Comparison of ENCODE assay signal across 8 cellular contexts in genomic region chr3:146469206-146470017, GRCh38. TPM values are rescaled to one million over a fixed set of nuclear protein-coding genes. Genes with fewer than 3 reads are reported as not detected.
DNase-seq lines count a peak whose midpoint lies in the region; ATAC-seq lines count a peak whose summit lies in the region.

PLSCR2 (minus strand) TSS chr3:146469561; CDS start chr3:146459904, 9,657 bp downstream.

- H3K27ac Mint-ChIP-seq in CD4-positive, CD25-positive, alpha-beta regulatory T cell, result peak within 1 kb of the TSS; percentile 52 to 55 (median 52)

- no peaks in the 10 kb centered on the region for H3K27me3 ChIP-seq in CD4-positive, CD25-positive, alpha-beta regulatory T cell (ENCODE audit: control insufficient read depth, insufficient read depth, low read length)

- peaks cover 5% of the 10 kb centered on the region for H3K4me1 ChIP-seq in CD4-positive, CD25-positive, alpha-beta regulatory T cell (ENCODE audit: control insufficient read depth, insufficient read depth, low read length, poor library complexity, severe bottlenecking)

- ATAC-seq in CD4-positive, CD25-positive, alpha-beta regulatory T cell (ENCODE audit: low read depth in 2 of 2), result peak; percentile 88
- ATAC-seq in GM19397 (IDR thresholded peaks at IDR 0.05; ENCODE audit: unreplicated experiment) (peak; percentile 99), HG03571 (IDR thresholded peaks at IDR 0.05; ENCODE audit: unreplicated experiment) (peak; percentile 98), left lobe of liver (peak; percentile 98)

- DNase-seq in CD4-positive, CD25-positive, alpha-beta regulatory T cell, result peak; percentile 56 to 85 (median 70)
- DNase-seq in activated CD4-positive, CD25-positive, alpha-beta regulatory T cell (lab: John Stamatoyannopoulos, UW), result peak; percentile 7 to 38 (median 33)
- peak; percentile 68 for DNase-seq in central memory CD4-positive, alpha-beta T cell
- DNase-seq in left lobe of liver (ENCODE audit: low spot score) (peak; percentile 77), occipital lobe (lab: John Stamatoyannopoulos, UW) (no peak)
- DNase-seq in stimulated activated CD4-positive, alpha-beta T cell treated with anti-CD3 and anti-CD28 coated beads, TNF-alpha, amount 100 ng/mL, for 1 hour (ENCODE audit: low read depth in 3 of 3, low spot score in 1 of 3), result peak; percentile 10 to 55 (median 42)

- H3K9me3 Mint-ChIP-seq in CD4-positive, CD25-positive, alpha-beta regulatory T cell, result peaks cover 0 to 2% (median 0%) of the 10 kb centered on the region in 7 donors

- no peaks in the 10 kb centered on the region for H3K36me3 ChIP-seq in CD4-positive, CD25-positive, alpha-beta regulatory T cell (ENCODE audit: control insufficient read depth, insufficient read depth, low read length)

- peak within 1 kb of the TSS; percentile 43 to 89 (median 84) for H3K4me3 Mint-ChIP-seq in CD4-positive, CD25-positive, alpha-beta regulatory T cell

- H3K4me1 Mint-ChIP-seq in CD4-positive, CD25-positive, alpha-beta regulatory T cell, result peaks cover 0 to 17% (median 5%) of the 10 kb centered on the region in 4 donors

- no peaks in the 10 kb centered on the region for H3K9me3 ChIP-seq in CD4-positive, CD25-positive, alpha-beta regulatory T cell (ENCODE audit: control insufficient read depth in 2 of 2, low read length in 2 of 2)

- peak within 1 kb of the TSS; percentile 50 for H3K27ac ChIP-seq in CD4-positive, CD25-positive, alpha-beta regulatory T cell (ENCODE audit: insufficient read depth, low read length, poor library complexity, severe bottlenecking)

- no peaks in the 10 kb centered on the region for H3K36me3 Mint-ChIP-seq in CD4-positive, CD25-positive, alpha-beta regulatory T cell

- H3K4me3 ChIP-seq in CD4-positive, CD25-positive, alpha-beta regulatory T cell (ENCODE audit: low read depth, low read length), result peak within 1 kb of the TSS; percentile 72

- H3K27me3 Mint-ChIP-seq in CD4-positive, CD25-positive, alpha-beta regulatory T cell, result peaks cover 4% of the 10 kb centered on the region

RNA-seq across cellular contexts. Expression of gene PLSCR2, which starts in this region (rescaled TPM):
- not detected for total RNA-seq in CD4-positive, CD25-positive, alpha-beta regulatory T cell
- polyA plus RNA-seq in CD4-positive, CD25-positive, alpha-beta regulatory T cell, result under 1 TPM in 1 of 4 donors, not detected in 3; 0.76 TPM
- not detected for total RNA-seq in left lobe of liver
- not detected for total RNA-seq in occipital lobe

Comparison
In these comparisons a context has a peak if more than half of its experiments do, and no peak if none do; other contexts are left out.
1. Peak in DNase-seq, ATAC-seq, H3K4me3 ChIP-seq and H3K27ac ChIP-seq in CD4-positive, CD25-positive, alpha-beta regulatory T cell; RNA of the gene not detected or under 1 TPM.
2. Peak in DNase-seq and ATAC-seq in left lobe of liver; RNA of the gene not detected or under 1 TPM.